8 cellular contexts compared by ENCODE assay signal in genomic region chr9:131255731-131256197, GRCh38. TPM values are rescaled to one million over a fixed set of nuclear protein-coding genes. Genes with fewer than 3 reads are reported as not detected.
DNase-seq lines count a peak whose midpoint lies in the region; ATAC-seq, FAIRE-seq and TF ChIP-seq lines count a peak whose summit lies in the region.

No MANE protein-coding gene starts in this region.

- no peak for DNase-seq in T-helper 2 cell treated with Interferon-gamma antibody and Interleukin-4, amounts not matched to agents 5 μg/mL and 100 μg/mL, for 36 hours (ENCODE audit: low spot score)
- DNase-seq in T-helper 2 cell = no peak
- peak; percentile 33 for DNase-seq in activated CD8-positive, alpha-beta T cell treated with anti-CD3 and anti-CD28 coated beads for 36 hours
- DNase-seq in keratinocyte (ENCODE audit: low read depth, low spot score) = no peak
- no peak for DNase-seq in suprapubic skin (ENCODE audit: low spot score in 2 of 2)
- no peak for DNase-seq in NCI-H82 treated with DMSO at 0.1 percent for 48 hours (lab: John Stamatoyannopoulos, UW; ENCODE audit: unreplicated experiment)
- DNase-seq in SIG-M5 (lab: John Stamatoyannopoulos, UW) = no peak
- DNase-seq in stimulated activated CD4-positive, alpha-beta T cell treated with anti-CD3 and anti-CD28 coated beads, Interleukin-1b, Interleukin-23, amount 100 ng/mL, for 48 hours = no peak

- H3K9ac ChIP-seq in keratinocyte (ENCODE audit: control insufficient read depth, extremely low read depth, insufficient read depth, low read length) = peak overlapping the region; percentile 37

- dilution Hi-C loops in keratinocyte (cut with MboI; ENCODE audit: extremely low pct_ligation_motif_present, low sequenced_read_pairs) = no loop called here

- peak overlapping the region; percentile 94 for H2AFZ ChIP-seq in keratinocyte (ENCODE audit: control insufficient read depth, low read length)

- H3K27me3 Mint-ChIP-seq in T-helper 2 cell treated with Interferon-gamma antibody and Interleukin-4, amounts not matched to agents 5 μg/mL and 100 μg/mL, for 36 hours (ENCODE audit: low read depth) = no peaks in the 10 kb centered on the region
- no peaks in the 10 kb centered on the region for H3K27me3 Mint-ChIP-seq in activated CD8-positive, alpha-beta T cell treated with anti-CD3 and anti-CD28 coated beads for 36 hours

- ATAC-seq in activated CD8-positive, alpha-beta T cell treated with anti-CD3 and anti-CD28 coated beads for 36 hours = no peak

- H3K9me3 ChIP-seq in keratinocyte (ENCODE audit: control insufficient read depth, low read depth, low read length) = no peaks in the 10 kb centered on the region
- no peaks in the 10 kb centered on the region for H3K9me3 ChIP-seq in suprapubic skin

- intact Hi-C loops in activated CD8-positive, alpha-beta T cell treated with anti-CD3 and anti-CD28 coated beads for 36 hours (cut with micrococcal nuclease) = loop anchor here (10.0 kb wide), 1 partner anchor 479 kb away; no protein-coding TSS in a partner anchor

- CTCF ChIA-PET in activated CD8-positive, alpha-beta T cell treated with anti-CD3 and anti-CD28 coated beads for 36 hours (lab: Charles Lee) = interaction anchor here (1.4 to 5.2 kb wide), 6 partner anchors 11 to 81 kb away, joined by 3 to 29 read pairs (median 8); partner anchors contain the start of gene FAM78A

- no peaks in the 10 kb centered on the region for H3K9me3 Mint-ChIP-seq in T-helper 2 cell treated with Interferon-gamma antibody and Interleukin-4, amounts not matched to agents 5 μg/mL and 100 μg/mL, for 36 hours
- H3K9me3 Mint-ChIP-seq in activated CD8-positive, alpha-beta T cell treated with anti-CD3 and anti-CD28 coated beads for 36 hours = no peaks in the 10 kb centered on the region

- no peaks in the 10 kb centered on the region for H4K20me1 ChIP-seq in keratinocyte (ENCODE audit: control insufficient read depth, extremely low read depth, insufficient read depth, low read length)

- peaks cover 50% of the 10 kb centered on the region for H3K4me1 Mint-ChIP-seq in T-helper 2 cell treated with Interferon-gamma antibody and Interleukin-4, amounts not matched to agents 5 μg/mL and 100 μg/mL, for 36 hours (ENCODE audit: low read depth)
- H3K4me1 Mint-ChIP-seq in activated CD8-positive, alpha-beta T cell treated with anti-CD3 and anti-CD28 coated beads for 36 hours (ENCODE audit: low read depth) = peaks cover 51% of the 10 kb centered on the region

- no peak for TF ChIP-seq CTCF in activated CD8-positive, alpha-beta T cell treated with anti-CD3 and anti-CD28 coated beads for 36 hours (IDR thresholded peaks at IDR 0.05)
- TF ChIP-seq CTCF in keratinocyte (optimal IDR thresholded peaks at IDR 0.05 in 1 of 3, IDR thresholded peaks at IDR 0.05 in 1 of 3, conservative IDR thresholded peaks at IDR 0.05 in 1 of 3; ENCODE audit: extremely low read depth in 1 of 3, insufficient read depth in 2 of 3, low read length in 3 of 3) (no peak), suprapubic skin (IDR thresholded peaks at IDR 0.05) (no peak)

- no peak for TF ChIP-seq POLR2A in suprapubic skin (IDR thresholded peaks at IDR 0.05)

- peaks cover 25% of the 10 kb centered on the region for H3K36me3 Mint-ChIP-seq in T-helper 2 cell treated with Interferon-gamma antibody and Interleukin-4, amounts not matched to agents 5 μg/mL and 100 μg/mL, for 36 hours (ENCODE audit: low read depth)
- peaks cover 11% of the 10 kb centered on the region for H3K36me3 Mint-ChIP-seq in activated CD8-positive, alpha-beta T cell treated with anti-CD3 and anti-CD28 coated beads for 36 hours (ENCODE audit: low read depth)

- H3K36me3 ChIP-seq in keratinocyte (ENCODE audit: control insufficient read depth in 2 of 2, extremely low read depth in 1 of 2, insufficient read depth in 2 of 2, low read length in 2 of 2) (no peaks in the 10 kb centered on the region), suprapubic skin (peaks cover 14% of the 10 kb centered on the region)

- H3K27me3 ChIP-seq in keratinocyte (ENCODE audit: control insufficient read depth, extremely low read depth, insufficient read depth, low read length) (peaks cover 4% of the 10 kb centered on the region), suprapubic skin (no peaks in the 10 kb centered on the region)

- H3K4me1 ChIP-seq in keratinocyte (ENCODE audit: control insufficient read depth, extremely low read depth, insufficient read depth, low read length) (peaks cover 11% of the 10 kb centered on the region), suprapubic skin (peaks cover 23% of the 10 kb centered on the region)

- H3K4me3 Mint-ChIP-seq in T-helper 2 cell treated with Interferon-gamma antibody and Interleukin-4, amounts not matched to agents 5 μg/mL and 100 μg/mL, for 36 hours = peak overlapping the region; percentile 82
- H3K4me3 Mint-ChIP-seq in activated CD8-positive, alpha-beta T cell treated with anti-CD3 and anti-CD28 coated beads for 36 hours = peak overlapping the region; percentile 91

- H3K79me2 ChIP-seq in keratinocyte (ENCODE audit: control insufficient read depth, insufficient read depth, low read length) = no peaks in the 10 kb centered on the region

- H3K27ac Mint-ChIP-seq in T-helper 2 cell treated with Interferon-gamma antibody and Interleukin-4, amounts not matched to agents 5 μg/mL and 100 μg/mL, for 36 hours = peak overlapping the region; percentile 98
- H3K27ac Mint-ChIP-seq in activated CD8-positive, alpha-beta T cell treated with anti-CD3 and anti-CD28 coated beads for 36 hours = peak overlapping the region; percentile 100

- H3K4me3 ChIP-seq in keratinocyte (ENCODE audit: control insufficient read depth in 2 of 3, extremely low read depth in 1 of 3, insufficient read depth in 2 of 3, low read depth in 1 of 3, low read length in 3 of 3) = no peak overlapping the region
- no peak overlapping the region for H3K4me3 ChIP-seq in suprapubic skin

- POLR2A ChIA-PET in activated CD8-positive, alpha-beta T cell treated with anti-CD3 and anti-CD28 coated beads for 36 hours (lab: Charles Lee) = interaction anchor here (0.7 to 11.5 kb wide), 7 partner anchors 15 to 1099 kb away, joined by 3 to 310 read pairs (median 5); partner anchors contain the start of genes FAM78A and SETX

- 63% methylated on average over 7 of the region's 7 CpGs for WGBS in suprapubic skin

- TF ChIP-seq EP300 in suprapubic skin (IDR thresholded peaks at IDR 0.05) = no peak

- no peak for FAIRE-seq in keratinocyte (lab: Jason Lieb, UNC)

- no peaks in the 10 kb centered on the region for H3K9me1 ChIP-seq in keratinocyte (ENCODE audit: control insufficient read depth, extremely low read depth, insufficient read depth, low read length)

- H3K27ac ChIP-seq in keratinocyte (ENCODE audit: control insufficient read depth, insufficient read depth, low read length) (no peak overlapping the region), suprapubic skin (peak overlapping the region; percentile 38)

- H3K4me2 ChIP-seq in keratinocyte (ENCODE audit: control insufficient read depth, extremely low read depth, insufficient read depth, low read depth, low read length) = peak overlapping the region; percentile 41

RNA-seq across cellular contexts. Expression of gene FAM78A, which starts 20.5 kb away (rescaled TPM):
- 10 to 100 TPM; 36.2 to 39.8 TPM for total RNA-seq in activated CD8-positive, alpha-beta T cell treated with anti-CD3 and anti-CD28 coated beads for 36 hours
- polyA plus RNA-seq in keratinocyte = 0.25 to 1.1 TPM (median 0.33 TPM) in 3 replicates
- polyA plus RNA-seq in keratinocyte (2011; ENCODE audit: low read depth) = 0.11 TPM
- 0.22 and 0.47 TPM in 2 replicates for polyA plus RNA-seq in keratinocyte (2011; cell fraction: cytosol; rRNA removed)
- polyA plus RNA-seq in keratinocyte (2011; cell fraction: nucleus; rRNA removed) = 0.50 and 1.0 TPM in 2 replicates
- polyA plus RNA-seq in keratinocyte (2012; ENCODE audit: low replicate concordance) = 0.08 and 0.54 TPM in 2 replicates
- 0.20 to 1.3 TPM (median 0.33 TPM) in 3 replicates for polyA minus RNA-seq in keratinocyte
- not detected for polyA minus RNA-seq in keratinocyte (2011; cell fraction: cytosol; rRNA and poly(A)+ RNA removed)
- polyA minus RNA-seq in keratinocyte (2011; cell fraction: nucleus; rRNA and poly(A)+ RNA removed) = 0.78 TPM in 1 of 2 replicates, not detected in the other
- total RNA-seq in suprapubic skin = 1 to 10 TPM in 3 of 4 donors, under 1 TPM in 1; 0.81 to 2.0 (median 1.3) TPM

RNA-seq across cellular contexts. Expression of gene PLPP7, which starts 33.8 kb away (rescaled TPM):
- total RNA-seq in activated CD8-positive, alpha-beta T cell treated with anti-CD3 and anti-CD28 coated beads for 36 hours = under 1 TPM in 1 of 2 experiments, not detected in 1; 0.11 TPM
- polyA plus RNA-seq in keratinocyte = not detected in 3 replicates
- polyA plus RNA-seq in keratinocyte (2011; ENCODE audit: low read depth) = not detected
- polyA plus RNA-seq in keratinocyte (2011; cell fraction: cytosol; rRNA removed) = not detected in 2 replicates
- not detected in 2 replicates for polyA plus RNA-seq in keratinocyte (2011; cell fraction: nucleus; rRNA removed)
- not detected in 2 replicates for polyA plus RNA-seq in keratinocyte (2012; ENCODE audit: low replicate concordance)
- polyA minus RNA-seq in keratinocyte = not detected in 3 replicates
- polyA minus RNA-seq in keratinocyte (2011; cell fraction: cytosol; rRNA and poly(A)+ RNA removed) = not detected
- not detected in 2 replicates for polyA minus RNA-seq in keratinocyte (2011; cell fraction: nucleus; rRNA and poly(A)+ RNA removed)
- 1 to 10 TPM in 1 of 4 donors, under 1 TPM in 3; 0.80 to 1.1 (median 0.92) TPM for total RNA-seq in suprapubic skin

Comparison
In these comparisons a context has a peak if more than half of its experiments do, and no peak if none do; other contexts are left out.
1. RNA of gene FAM78A, which starts 20.5 kb away (total RNA-seq): 36.2 to 39.8 TPM in activated CD8-positive, alpha-beta T cell treated with anti-CD3 and anti-CD28 coated beads for 36 hours; 0.81 to 2.0 TPM in suprapubic skin; every median in the first group is over 10 times any median in the second.